22 cellular contexts compared by ENCODE assay signal in genomic region chr1:53125623-53126360, GRCh38. TPM values are rescaled to one million over a fixed set of nuclear protein-coding genes. Genes with fewer than 3 reads are reported as not detected.
DNase-seq lines count a peak whose midpoint lies in the region; ATAC-seq and TF ChIP-seq lines count a peak whose summit lies in the region.
"Had no signal": no experiment of that assay in that cellular context is flagged by ENCODE, and none has a peak within 500 bp of the region (broad histone marks: within the 10 kb centered on the region; RNA-seq: fewer than 3 reads in every experiment).

No MANE protein-coding gene starts in this region.

- H3K4me3 Mint-ChIP-seq in natural killer cell = peak overlapping the region; percentile 9
- no peak overlapping the region for H3K4me3 Mint-ChIP-seq in natural killer cell treated with Interleukin-12 subunit alpha and Interleukin-12 subunit beta and Interleukin-15 and Interleukin-18, amount 100 ng/mL, for 72 hours
- no peak overlapping the region for H3K4me3 Mint-ChIP-seq in activated T-cell treated with anti-CD3 and anti-CD28 coated beads, Interleukin-2, amount 50 U/mL, for 24 hours
- H3K4me3 Mint-ChIP-seq: naive thymus-derived CD4-positive, alpha-beta T cell; stimulated activated naive B cell treated with anti-CD40 and anti-IgM and Interleukin-4, amounts not matched to agents 10 μg/mL and 1 μg/mL and 100 μg/mL, for 72 hours had no signal

- H3K36me3 Mint-ChIP-seq in natural killer cell = no peaks in the 10 kb centered on the region
- H3K36me3 Mint-ChIP-seq in natural killer cell treated with Interleukin-12 subunit alpha and Interleukin-12 subunit beta and Interleukin-15 and Interleukin-18, amount 100 ng/mL, for 72 hours = no peaks in the 10 kb centered on the region
- no peaks in the 10 kb centered on the region for H3K36me3 Mint-ChIP-seq in activated T-cell treated with anti-CD3 and anti-CD28 coated beads, Interleukin-2, amount 50 U/mL, for 24 hours (ENCODE audit: low read depth)
- H3K36me3 Mint-ChIP-seq: naive thymus-derived CD4-positive, alpha-beta T cell; stimulated activated naive B cell treated with anti-CD40 and anti-IgM and Interleukin-4, amounts not matched to agents 10 μg/mL and 1 μg/mL and 100 μg/mL, for 72 hours had no signal

- no peak for DNase-seq in natural killer cell
- DNase-seq in natural killer cell treated with Interleukin-12 subunit alpha and Interleukin-12 subunit beta and Interleukin-15 and Interleukin-18, amount 100 ng/mL, for 72 hours (ENCODE audit: low spot score) = no peak
- peak; percentile 60 for DNase-seq in fibroblast of mammary gland (ENCODE audit: low read depth)
- DNase-seq in activated T-cell treated with anti-CD3 and anti-CD28 coated beads, Interleukin-2, amount 50 U/mL, for 24 hours = no peak
- DNase-seq in C1 segment of cervical spinal cord (lab: John Stamatoyannopoulos, UW) = no peak
- DNase-seq: activated CD4-positive, alpha-beta T cell treated with anti-CD3 and anti-CD28 coated beads for 1 hour; activated gamma-delta T cell; amniotic stem cell; naive thymus-derived CD4-positive, alpha-beta T cell; NCI-H2029; NCI-H510A treated with DMSO at 0.1 percent for 48 hours; stimulated activated naive B cell treated with anti-CD40 and anti-IgM and Interleukin-4, amounts not matched to agents 10 μg/mL and 1 μg/mL and 100 μg/mL, for 72 hours; T1000 had no signal

- H3K27me3 ChIP-seq in rectal smooth muscle tissue (ENCODE audit: control insufficient read depth, insufficient read depth, low read length) = no peaks in the 10 kb centered on the region

- intact Hi-C loops in natural killer cell (cut with micrococcal nuclease) = no loop called here

- H3K4me1 Mint-ChIP-seq in natural killer cell = peaks cover 39 to 42% of the 10 kb centered on the region in 2 donors
- peaks cover 40 to 43% of the 10 kb centered on the region in 2 donors for H3K4me1 Mint-ChIP-seq in natural killer cell treated with Interleukin-12 subunit alpha and Interleukin-12 subunit beta and Interleukin-15 and Interleukin-18, amount 100 ng/mL, for 72 hours (ENCODE audit: low read depth in 2 of 2)
- H3K4me1 Mint-ChIP-seq in activated T-cell treated with anti-CD3 and anti-CD28 coated beads, Interleukin-2, amount 50 U/mL, for 24 hours (ENCODE audit: low read depth) = peaks cover 7% of the 10 kb centered on the region
- H3K4me1 Mint-ChIP-seq: stimulated activated naive B cell treated with anti-CD40 and anti-IgM and Interleukin-4, amounts not matched to agents 10 μg/mL and 1 μg/mL and 100 μg/mL, for 72 hours had no signal

- peak overlapping the region; percentile 55 for H3K27ac ChIP-seq in rectal smooth muscle tissue (ENCODE audit: low read depth, low read length)
- H3K27ac ChIP-seq: SK-N-MC had no signal

- no peak for TF ChIP-seq CTCF in natural killer cell (IDR thresholded peaks at IDR 0.05)
- TF ChIP-seq CTCF in fibroblast of mammary gland (conservative IDR thresholded peaks at IDR 0.05; ENCODE audit: control insufficient read depth, insufficient read depth, low read depth, low read length) = no peak

- H3K27ac Mint-ChIP-seq in natural killer cell = peak overlapping the region; percentile 79 to 87
- no peak overlapping the region for H3K27ac Mint-ChIP-seq in natural killer cell treated with Interleukin-12 subunit alpha and Interleukin-12 subunit beta and Interleukin-15 and Interleukin-18, amount 100 ng/mL, for 72 hours
- H3K27ac Mint-ChIP-seq in activated T-cell treated with anti-CD3 and anti-CD28 coated beads, Interleukin-2, amount 50 U/mL, for 24 hours = no peak overlapping the region
- H3K27ac Mint-ChIP-seq: stimulated activated naive B cell treated with anti-CD40 and anti-IgM and Interleukin-4, amounts not matched to agents 10 μg/mL and 1 μg/mL and 100 μg/mL, for 72 hours had no signal

- H3K36me3 ChIP-seq in rectal smooth muscle tissue (ENCODE audit: control insufficient read depth, insufficient read depth, low read length) = no peaks in the 10 kb centered on the region

- peaks cover 49% of the 10 kb centered on the region for H3K4me1 ChIP-seq in rectal smooth muscle tissue (ENCODE audit: control insufficient read depth, insufficient read depth, low read length)

- no peaks in the 10 kb centered on the region for H3K9me3 Mint-ChIP-seq in natural killer cell
- H3K9me3 Mint-ChIP-seq in natural killer cell treated with Interleukin-12 subunit alpha and Interleukin-12 subunit beta and Interleukin-15 and Interleukin-18, amount 100 ng/mL, for 72 hours = no peaks in the 10 kb centered on the region
- no peaks in the 10 kb centered on the region for H3K9me3 Mint-ChIP-seq in activated T-cell treated with anti-CD3 and anti-CD28 coated beads, Interleukin-2, amount 50 U/mL, for 24 hours
- H3K9me3 Mint-ChIP-seq: naive thymus-derived CD4-positive, alpha-beta T cell; stimulated activated naive B cell treated with anti-CD40 and anti-IgM and Interleukin-4, amounts not matched to agents 10 μg/mL and 1 μg/mL and 100 μg/mL, for 72 hours had no signal

- ATAC-seq in natural killer cell = peak in 1 of 3 donors; percentile 41
- no peak for ATAC-seq in natural killer cell treated with Interleukin-12 subunit alpha and Interleukin-12 subunit beta and Interleukin-15 and Interleukin-18, amount 100 ng/mL, for 72 hours
- ATAC-seq in SK-N-SH treated with all-trans-retinoic acid at 6 μM for 48 hours = no peak
- no peak for ATAC-seq in HG03565 (IDR thresholded peaks at IDR 0.05; ENCODE audit: unreplicated experiment)
- ATAC-seq: naive thymus-derived CD4-positive, alpha-beta T cell; psoas muscle; stimulated activated naive B cell treated with anti-CD40 and anti-IgM and Interleukin-4, amounts not matched to agents 10 μg/mL and 1 μg/mL and 100 μg/mL, for 72 hours had no signal

- no peaks in the 10 kb centered on the region for H3K27me3 Mint-ChIP-seq in natural killer cell (ENCODE audit: low read depth in 2 of 2)
- H3K27me3 Mint-ChIP-seq in natural killer cell treated with Interleukin-12 subunit alpha and Interleukin-12 subunit beta and Interleukin-15 and Interleukin-18, amount 100 ng/mL, for 72 hours = no peaks in the 10 kb centered on the region
- H3K27me3 Mint-ChIP-seq in activated T-cell treated with anti-CD3 and anti-CD28 coated beads, Interleukin-2, amount 50 U/mL, for 24 hours = peaks cover 7% of the 10 kb centered on the region

- no peak overlapping the region for H3K4me3 ChIP-seq in fibroblast of mammary gland (ENCODE audit: control insufficient read depth, low read depth, low read length)
- H3K4me3 ChIP-seq in rectal smooth muscle tissue (ENCODE audit: low read length) = no peak overlapping the region
- H3K4me3 ChIP-seq: lung, psoas muscle, SK-N-MC had no signal

- no peak overlapping the region for H3K9ac ChIP-seq in rectal smooth muscle tissue (ENCODE audit: low read length)

TF ChIP-seq in SK-N-SH treated with all-trans-retinoic acid at 6 μM for 48 hours, 23 proteins besides CTCF, POLR2A, EP300 and RAD21 (continues in another document):
- TF ChIP-seq ZNF8 (CRISPR knock-in tag; IDR thresholded peaks at IDR 0.05) (no peak), CSDC2 (CRISPR knock-in tag; IDR thresholded peaks at IDR 0.05) (no peak), RARB (CRISPR knock-in tag; IDR thresholded peaks at IDR 0.05) (no peak), POU6F1 (CRISPR knock-in tag; IDR thresholded peaks at IDR 0.05; ENCODE audit: borderline replicate concordance, low read depth) (no peak), CSRNP3 (CRISPR knock-in tag; IDR thresholded peaks at IDR 0.05) (no peak), TOX (CRISPR knock-in tag; IDR thresholded peaks at IDR 0.05; ENCODE audit: borderline replicate concordance) (no peak), TCF4 (CRISPR knock-in tag; IDR thresholded peaks at IDR 0.05; ENCODE audit: borderline replicate concordance) (no peak)
- TF ChIP-seq, protein P1, sequence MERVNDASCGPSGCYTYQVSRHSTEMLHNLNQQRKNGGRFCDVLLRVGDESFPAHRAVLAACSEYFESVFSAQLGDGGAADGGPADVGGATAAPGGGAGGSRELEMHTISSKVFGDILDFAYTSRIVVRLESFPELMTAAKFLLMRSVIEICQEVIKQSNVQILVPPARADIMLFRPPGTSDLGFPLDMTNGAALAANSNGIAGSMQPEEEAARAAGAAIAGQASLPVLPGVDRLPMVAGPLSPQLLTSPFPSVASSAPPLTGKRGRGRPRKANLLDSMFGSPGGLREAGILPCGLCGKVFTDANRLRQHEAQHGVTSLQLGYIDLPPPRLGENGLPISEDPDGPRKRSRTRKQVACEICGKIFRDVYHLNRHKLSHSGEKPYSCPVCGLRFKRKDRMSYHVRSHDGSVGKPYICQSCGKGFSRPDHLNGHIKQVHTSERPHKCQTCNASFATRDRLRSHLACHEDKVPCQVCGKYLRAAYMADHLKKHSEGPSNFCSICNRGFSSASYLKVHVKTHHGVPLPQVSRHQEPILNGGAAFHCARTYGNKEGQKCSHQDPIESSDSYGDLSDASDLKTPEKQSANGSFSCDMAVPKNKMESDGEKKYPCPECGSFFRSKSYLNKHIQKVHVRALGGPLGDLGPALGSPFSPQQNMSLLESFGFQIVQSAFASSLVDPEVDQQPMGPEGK (CRISPR knock-in tag; IDR thresholded peaks at IDR 0.05; ENCODE audit: borderline replicate concordance) = no peak

RNA-seq across cellular contexts. Expression of gene SLC1A7, which starts 16.6 kb away (rescaled TPM):
- total RNA-seq in natural killer cell = 10 to 100 TPM; 16.0 to 23.9 (median 20.5) TPM
- 1 to 10 TPM in 1 of 2 donors, under 1 TPM in 1; 0.29 to 1.1 TPM for total RNA-seq in natural killer cell treated with Interleukin-12 subunit alpha and Interleukin-12 subunit beta and Interleukin-15 and Interleukin-18, amount 100 ng/mL, for 72 hours
- total RNA-seq: glomerular endothelial cell, OCI-LY7, ureter had no signal

Comparison
In these comparisons a context has a peak if more than half of its experiments do, and no peak if none do; other contexts are left out.
1. H3K27ac Mint-ChIP-seq: peak in natural killer cell (2 of 2); none in natural killer cell treated with Interleukin-12 subunit alpha and Interleukin-12 subunit beta and Interleukin-15 and Interleukin-18, amount 100 ng/mL, for 72 hours (0 of 2) and activated T-cell treated with anti-CD3 and anti-CD28 coated beads, Interleukin-2, amount 50 U/mL, for 24 hours (single experiment).
2. RNA of gene SLC1A7, which starts 16.6 kb away (total RNA-seq): 16.0 to 23.9 TPM in natural killer cell; 0.29 to 1.1 TPM in natural killer cell treated with Interleukin-12 subunit alpha and Interleukin-12 subunit beta and Interleukin-15 and Interleukin-18, amount 100 ng/mL, for 72 hours; every median in the first group is over 4 times any median in the second.